In genomic region chr1:177983824-177984528, GRCh38 we compare ENCODE assay signal across 8 cellular contexts. TPM values are rescaled to one million over a fixed set of nuclear protein-coding genes. Genes with fewer than 3 reads are reported as not detected.
A peak's percentile ranks its signal among the peaks of the same experiment; 100 is the strongest.
DNase-seq lines count a peak whose midpoint lies in the region; ATAC-seq and TF ChIP-seq lines count a peak whose summit lies in the region.

No MANE protein-coding gene starts in this region.

- peak overlapping the region; percentile 40 for H3K4me3 ChIP-seq in AG10803 (ENCODE audit: low read length)

- TF ChIP-seq CTCF in AG10803 (conservative IDR thresholded peaks at IDR 0.05; ENCODE audit: low read length) (no peak), mesothelial cell of epicardium (IDR thresholded peaks at IDR 0.05; ENCODE audit: unreplicated experiment) (no peak)

- H3K9me3 Mint-ChIP-seq in mesothelial cell of epicardium, result peaks cover 12% of the 10 kb centered on the region

- peak overlapping the region; percentile 68 for H3K27ac Mint-ChIP-seq in mesothelial cell of epicardium

- no peaks in the 10 kb centered on the region for H3K36me3 Mint-ChIP-seq in mesothelial cell of epicardium

- H3K4me3 Mint-ChIP-seq in mesothelial cell of epicardium, result peak overlapping the region; percentile 43

- peaks cover 13% of the 10 kb centered on the region for H3K4me1 Mint-ChIP-seq in mesothelial cell of epicardium

- no peak for ATAC-seq in GM18909 (IDR thresholded peaks at IDR 0.05; ENCODE audit: poor library complexity, unreplicated experiment)
- ATAC-seq in HG02938 (IDR thresholded peaks at IDR 0.05; ENCODE audit: unreplicated experiment), result no peak
- ATAC-seq in HG02973 (IDR thresholded peaks at IDR 0.05; ENCODE audit: unreplicated experiment), result no peak

- DNase-seq in AG10803 (ENCODE audit: low read depth), result peak; percentile 95
- DNase-seq in NCI-H446 (lab: John Stamatoyannopoulos, UW), result peak; percentile 95 to 96
- peak; percentile 9 for DNase-seq in dermis blood vessel endothelial cell
- no peak for DNase-seq in mesothelial cell of epicardium (ENCODE audit: low spot score in 2 of 2, unreplicated experiment in 2 of 2)
- no peak for DNase-seq in SKM-1 (lab: John Stamatoyannopoulos, UW; ENCODE audit: unreplicated experiment)

- H3K27me3 Mint-ChIP-seq in mesothelial cell of epicardium (ENCODE audit: low read depth), result peaks cover 3% of the 10 kb centered on the region

RNA-seq across cellular contexts. Expression of gene SEC16B, which starts 14.1 kb away (rescaled TPM):
- 1.2 and 4.4 TPM in 2 replicates for total RNA-seq in dermis blood vessel endothelial cell
- 3.1 to 3.7 TPM (median 3.2 TPM) in 3 replicates for total RNA-seq in mesothelial cell of epicardium

Comparison
In these comparisons a context has a peak if more than half of its experiments do, and no peak if none do; other contexts are left out.
1. DNase-seq: peak in AG10803 (single experiment), NCI-H446 (2 of 2) and dermis blood vessel endothelial cell (single experiment); none in mesothelial cell of epicardium (0 of 2) and SKM-1 (single experiment).